In genomic region chr19:47714339-47714738, GRCh38 we compare ENCODE assay signal across 12 cellular contexts. TPM values are rescaled to one million over a fixed set of nuclear protein-coding genes. Genes with fewer than 3 reads are reported as not detected.
DNase-seq lines count a peak whose midpoint lies in the region; ATAC-seq and TF ChIP-seq lines count a peak whose summit lies in the region.
"Had no signal": no experiment of that assay in that cellular context is flagged by ENCODE, and none has a peak within 500 bp of the region (broad histone marks: within the 10 kb centered on the region; RNA-seq: fewer than 3 reads in every experiment).

No MANE protein-coding gene starts in this region.

- H3K27me3 ChIP-seq in BJ (ENCODE audit: control insufficient read depth, insufficient read depth, low read length): no peaks in the 10 kb centered on the region

- ATAC-seq in SK-N-SH treated with all-trans-retinoic acid at 6 μM for 48 hours (no peak), HG02610 (IDR thresholded peaks at IDR 0.05; ENCODE audit: unreplicated experiment) (no peak)

- no peak for DNase-seq in BJ (ENCODE audit: low read depth)
- peak; percentile 34 for DNase-seq in fibroblast of mammary gland (ENCODE audit: low read depth)
- DNase-seq in retinal pigment epithelial cell (ENCODE audit: low read depth): no peak
- DNase-seq in hepatic stellate cell (ENCODE audit: low spot score): no peak
- DNase-seq in NOMO-1 treated with DMSO at 0.1 percent for 48 hours (lab: John Stamatoyannopoulos, UW; ENCODE audit: unreplicated experiment): no peak
- no peak for DNase-seq in GOT3 (lab: John Stamatoyannopoulos, UW)
- DNase-seq: activated gamma-delta T cell; CD4-positive, alpha-beta T cell; MM.1S; naive thymus-derived CD8-positive, alpha-beta T cell had no signal

- no peak for TF ChIP-seq CTCF in BJ (IDR thresholded peaks at IDR 0.05; ENCODE audit: insufficient read depth, low read depth, low read length)
- TF ChIP-seq CTCF in fibroblast of mammary gland (conservative IDR thresholded peaks at IDR 0.05; ENCODE audit: control insufficient read depth, insufficient read depth, low read depth, low read length): no peak
- TF ChIP-seq CTCF in retinal pigment epithelial cell (conservative IDR thresholded peaks at IDR 0.05; ENCODE audit: low read depth, low read length): no peak

- CTCF ChIA-PET in BJ (lab: Yijun Ruan, JAX): interaction anchor here (0.7 to 19.3 kb wide), 18 partner anchors 9 to 422 kb away, joined by 3 to 428 read pairs (median 7); partner anchors contain the start of genes MEIS3 and NOP53

- peak overlapping the region; percentile 86 for H3K4me3 ChIP-seq in BJ (ENCODE audit: low read depth, low read length)
- H3K4me3 ChIP-seq in fibroblast of mammary gland (ENCODE audit: control insufficient read depth, low read depth, low read length): peak overlapping the region; percentile 95
- peak overlapping the region; percentile 72 for H3K4me3 ChIP-seq in retinal pigment epithelial cell (ENCODE audit: low read length)

- POLR2A ChIA-PET in BJ (lab: Charles Lee): no interaction called here

- H3K36me3 ChIP-seq in BJ (ENCODE audit: control insufficient read depth, insufficient read depth, low read length): peaks cover 15% of the 10 kb centered on the region

TF ChIP-seq in SK-N-SH treated with all-trans-retinoic acid at 6 μM for 48 hours, 23 proteins besides CTCF, POLR2A, EP300 and RAD21:
- TF ChIP-seq CSDC2 (CRISPR knock-in tag; IDR thresholded peaks at IDR 0.05) (no peak), ZNF70 (CRISPR knock-in tag; IDR thresholded peaks at IDR 0.05) (peak; percentile 33; the same call in 1 of the 2 replicates)
TF ChIP-seq in SK-N-SH treated with all-trans-retinoic acid at 6 μM for 48 hours: peak in this region for 1.

RNA-seq across cellular contexts. Expression of gene EHD2, which starts 1.1 kb away (rescaled TPM):
- 69.5 and 132 TPM in 2 replicates for polyA plus RNA-seq in BJ (2011; rRNA removed)
- 65.5 and 115 TPM in 2 replicates for polyA minus RNA-seq in BJ (2011; rRNA and poly(A)+ RNA removed)
- polyA plus RNA-seq: naive thymus-derived CD8-positive, alpha-beta T cell had no signal

RNA-seq across cellular contexts. Expression of gene NOP53, which starts 31.0 kb away (rescaled TPM):
- polyA plus RNA-seq in BJ (2011; rRNA removed): 119 and 135 TPM in 2 replicates
- 33.8 and 63.6 TPM in 2 replicates for polyA minus RNA-seq in BJ (2011; rRNA and poly(A)+ RNA removed)
